In the genomic region with DNA sequence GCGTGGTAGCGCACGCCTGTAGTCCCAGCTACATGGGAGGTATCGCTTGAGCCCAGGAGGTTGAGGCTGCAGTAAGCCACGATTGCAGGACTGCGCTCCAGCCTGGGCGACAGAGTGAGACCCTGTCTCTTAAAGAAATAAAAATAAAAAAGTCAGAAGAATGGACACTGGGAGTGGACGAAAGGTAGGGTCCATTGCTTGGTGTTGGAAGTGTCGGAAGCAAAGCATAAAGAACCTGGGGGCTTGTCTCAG, we compare ENCODE assay signal across 6 cellular contexts. TPM values are rescaled to one million over a fixed set of nuclear protein-coding genes. Genes with fewer than 3 reads are reported as not detected.
DNase-seq lines count a peak whose midpoint lies in the region; ATAC-seq and TF ChIP-seq lines count a peak whose summit lies in the region.

No MANE protein-coding gene starts in this region.

- H3K36me3 Mint-ChIP-seq in stimulated activated memory B cell treated with anti-CD40 and anti-IgM and Interleukin-4, amounts not matched to agents 10 μg/mL and 1 μg/mL and 100 μg/mL, for 72 hours, result no peaks in the 10 kb centered on the region

- CTCF ChIA-PET in OCI-LY7 (lab: Charles Lee; ENCODE audit: unreplicated experiment), result no interaction called here

- intact Hi-C loops in OCI-LY7 (cut with micrococcal nuclease; ENCODE audit: unreplicated experiment), result loop anchor here (1.0 kb wide), 2 partner anchors 27 to 35 kb away; a partner anchor contains a TSS
- intact Hi-C loops in esophagus squamous epithelium (cut with DNase I), result no loop called here
- intact Hi-C loops in posterior cingulate gyrus (cut with DNase I), result loop anchor here (1.0 to 10.0 kb wide), 2 partner anchors 17 to 160 kb away; a partner anchor contains a TSS

- H3K79me2 ChIP-seq in OCI-LY7 (ENCODE audit: insufficient read depth, low read depth, low read length), result no peaks in the 10 kb centered on the region

- peaks cover 22% of the 10 kb centered on the region for H3K4me1 Mint-ChIP-seq in stimulated activated memory B cell treated with anti-CD40 and anti-IgM and Interleukin-4, amounts not matched to agents 10 μg/mL and 1 μg/mL and 100 μg/mL, for 72 hours

- peak overlapping the region; percentile 11; the same call in 1 of the 2 replicates for H2AFZ ChIP-seq in OCI-LY7 (ENCODE audit: low read length)

- H3K9me2 ChIP-seq in OCI-LY7 (ENCODE audit: insufficient read depth, low read length), result no peaks in the 10 kb centered on the region

- DNase-seq in OCI-LY7 (ENCODE audit: low spot score) (no peak), esophagus squamous epithelium (lab: John Stamatoyannopoulos, UW) (no peak), SIG-M5 treated with dmso at 0.1 percent for 504 hours (lab: John Stamatoyannopoulos, UW; ENCODE audit: unreplicated experiment) (no peak), posterior cingulate gyrus (no peak)
- no peak for DNase-seq in stimulated activated CD4-positive, alpha-beta T cell treated with anti-CD3 and anti-CD28 coated beads, Interleukin-4, amount 100 ng/mL, for 1 hour

- no peaks in the 10 kb centered on the region for H3K9me3 Mint-ChIP-seq in stimulated activated memory B cell treated with anti-CD40 and anti-IgM and Interleukin-4, amounts not matched to agents 10 μg/mL and 1 μg/mL and 100 μg/mL, for 72 hours

- H3K27ac Mint-ChIP-seq in stimulated activated memory B cell treated with anti-CD40 and anti-IgM and Interleukin-4, amounts not matched to agents 10 μg/mL and 1 μg/mL and 100 μg/mL, for 72 hours, result peak overlapping the region; percentile 70

- TF ChIP-seq CTCF in OCI-LY7 (conservative IDR thresholded peaks at IDR 0.05; ENCODE audit: low read length) (no peak), esophagus squamous epithelium (IDR thresholded peaks at IDR 0.05) (no peak)

- H3K4me3 ChIP-seq in OCI-LY7 (ENCODE audit: low read depth, low read length, poor library complexity, severe bottlenecking) (peak overlapping the region; percentile 80), esophagus squamous epithelium (peak overlapping the region; percentile 68 to 92 (median 84))

- no peaks in the 10 kb centered on the region for H3K27me3 Mint-ChIP-seq in stimulated activated memory B cell treated with anti-CD40 and anti-IgM and Interleukin-4, amounts not matched to agents 10 μg/mL and 1 μg/mL and 100 μg/mL, for 72 hours

- H3K9me3 ChIP-seq in OCI-LY7 (ENCODE audit: low read length) (no peaks in the 10 kb centered on the region), esophagus squamous epithelium (no peaks in the 10 kb centered on the region)

- POLR2A ChIA-PET in OCI-LY7 (lab: Charles Lee), result no interaction called here

- H4K20me1 ChIP-seq in OCI-LY7 (ENCODE audit: insufficient read depth, low read length), result no peaks in the 10 kb centered on the region

- 23 to 26% methylated on average over 9 of the region's 9 CpGs for WGBS in esophagus squamous epithelium, 2 donors

- H3K27ac ChIP-seq in OCI-LY7 (ENCODE audit: low read depth, low read length, poor library complexity, severe bottlenecking), result no peak overlapping the region
- no peak overlapping the region for H3K27ac ChIP-seq in esophagus squamous epithelium

- H3K4me1 ChIP-seq in OCI-LY7 (ENCODE audit: insufficient read depth, low read length, poor library complexity, severe bottlenecking), result peaks cover 19% of the 10 kb centered on the region
- peaks cover 10 to 31% (median 13%) of the 10 kb centered on the region in 3 donors for H3K4me1 ChIP-seq in esophagus squamous epithelium

- BruUV-seq in OCI-LY7 (replicated peaks; lab: Mats Ljungman, UMichigan), result no TSS peak

- H3K36me3 ChIP-seq in OCI-LY7 (ENCODE audit: insufficient read depth, low read length) (no peaks in the 10 kb centered on the region), esophagus squamous epithelium (peaks cover 0 to 18% (median 0%) of the 10 kb centered on the region in 3 donors)

- peak overlapping the region; percentile 91 for H3K4me3 Mint-ChIP-seq in stimulated activated memory B cell treated with anti-CD40 and anti-IgM and Interleukin-4, amounts not matched to agents 10 μg/mL and 1 μg/mL and 100 μg/mL, for 72 hours

- no peak for ATAC-seq in stimulated activated memory B cell treated with anti-CD40 and anti-IgM and Interleukin-4, amounts not matched to agents 10 μg/mL and 1 μg/mL and 100 μg/mL, for 72 hours

- H3K4me2 ChIP-seq in OCI-LY7 (ENCODE audit: low read length), result peak overlapping the region; percentile 59

- TF ChIP-seq POLR2A in esophagus squamous epithelium (IDR thresholded peaks at IDR 0.05), result no peak

- no peaks in the 10 kb centered on the region for H3K27me3 ChIP-seq in esophagus squamous epithelium

RNA-seq across cellular contexts. Expression of a gene that starts 0.4 kb away (rescaled TPM):
- 15.1 and 21.3 TPM in 2 replicates for total RNA-seq in OCI-LY7 (2014; rRNA removed; shearing (Covaris generic))
- total RNA-seq in OCI-LY7 (2022), result 94.6 and 130 TPM in 2 replicates
- total RNA-seq in esophagus squamous epithelium, result 1 to 10 TPM; 1.3 to 8.4 (median 2.3) TPM

RNA-seq across cellular contexts. Expression of a gene that starts 17.0 kb away (rescaled TPM):
- total RNA-seq in OCI-LY7 (2014; rRNA removed; shearing (Covaris generic)), result 15.2 and 17.2 TPM in 2 replicates
- total RNA-seq in OCI-LY7 (2022), result 66.1 and 70.6 TPM in 2 replicates
- 1 to 10 TPM; 3.7 to 9.7 (median 8.6) TPM for total RNA-seq in esophagus squamous epithelium

RNA-seq across cellular contexts. Expression of a gene that starts 18.1 kb away (rescaled TPM):
- not detected in 2 replicates for total RNA-seq in OCI-LY7 (2014; rRNA removed; shearing (Covaris generic))
- total RNA-seq in OCI-LY7 (2022), result 1.7 and 1.8 TPM in 2 replicates
- 10 to 100 TPM in 1 of 4 donors, 1 to 10 TPM in 3; 1.7 to 21.9 (median 3.6) TPM for total RNA-seq in esophagus squamous epithelium

RNA-seq across cellular contexts. Expression of a gene that starts 26.6 kb away (rescaled TPM):
- 6.0 and 11.6 TPM in 2 replicates for total RNA-seq in OCI-LY7 (2014; rRNA removed; shearing (Covaris generic))
- total RNA-seq in OCI-LY7 (2022) (11.7 and 20.0 TPM in 2 replicates), esophagus squamous epithelium (10 to 100 TPM in 2 of 4 donors, 1 to 10 TPM in 2; 5.7 to 13.4 (median 9.5) TPM)

RNA-seq across cellular contexts. Expression of a gene that starts 29.5 kb away (rescaled TPM):
- 20.8 and 25.7 TPM in 2 replicates for total RNA-seq in OCI-LY7 (2014; rRNA removed; shearing (Covaris generic))
- total RNA-seq in OCI-LY7 (2022) (51.0 and 53.7 TPM in 2 replicates), esophagus squamous epithelium (10 to 100 TPM; 23.3 to 33.9 (median 32.3) TPM)
